In the genomic region with DNA sequence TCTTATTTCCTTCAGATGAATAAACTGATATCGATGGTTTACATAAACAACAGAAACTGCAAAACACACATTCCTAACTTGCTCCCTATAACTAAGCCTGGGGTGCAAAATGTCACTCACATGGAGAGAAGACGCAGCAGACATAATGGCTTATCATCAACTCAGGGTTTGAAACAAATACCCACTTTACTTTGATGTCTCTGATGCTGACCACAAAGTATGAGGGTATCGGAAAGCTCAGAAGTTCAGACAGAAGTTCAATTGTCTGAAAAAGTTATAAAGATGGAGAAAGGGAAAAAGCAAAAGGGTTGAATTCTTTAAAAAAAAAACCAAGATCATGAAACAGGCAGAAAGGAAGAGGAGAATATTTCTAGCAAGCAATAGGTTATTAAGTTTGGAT, we compare ENCODE assay signal across 28 cellular contexts.
"Had no signal": no experiment of that assay in that cellular context is flagged by ENCODE, and none has a peak within 500 bp of the region (broad histone marks: within the 10 kb centered on the region; RNA-seq: fewer than 3 reads in every experiment).

No MANE protein-coding gene starts in this region.

- DNase-seq: activated B cell treated with CpG ODN at 0.5 μM for 24 hours; activated CD4-positive, alpha-beta memory T cell treated with anti-CD3 and anti-CD28 coated beads for 36 hours; activated CD4-positive, alpha-beta T cell treated with anti-CD3 and anti-CD28 coated beads for 4 hours; activated CD4-positive, alpha-beta T cell treated with anti-CD3 and anti-CD28 coated beads, Interleukin-2, amount 10 ng/mL, durations not matched to agents 24 days and 14 days; activated CD4-positive, alpha-beta T cell treated with anti-CD3 and anti-CD28 coated beads, Interleukin-2, amount 50 U/mL, for 1 hour; activated CD4-positive, alpha-beta T cell treated with anti-CD3 and anti-CD28 coated beads, Interleukin-2, amount 50 U/mL, for 4 hours; activated CD4-positive, CD25-positive, alpha-beta regulatory T cell treated with anti-CD3 and anti-CD28 coated beads, Interleukin-2, amount 50 U/mL, for 72 hours; activated CD8-positive, alpha-beta memory T cell treated with anti-CD3 and anti-CD28 coated beads, Interleukin-2, amount 50 U/mL, for 4 hours; activated CD8-positive, alpha-beta T cell treated with anti-CD3 and anti-CD28 coated beads for 36 hours; activated effector memory CD4-positive, alpha-beta T cell treated with anti-CD3 and anti-CD28 coated beads, Interleukin-2, amount 50 U/mL, for 16 hours; activated gamma-delta T cell treated with Interleukin-2 at 50 U/mL for 16 hours; activated naive CD4-positive, alpha-beta T cell; activated naive CD4-positive, alpha-beta T cell treated with anti-CD3 and anti-CD28 coated beads for 36 hours; activated naive CD4-positive, alpha-beta T cell treated with anti-CD3 and anti-CD28 coated beads, Interleukin-2, amount 50 U/mL, for 16 hours; activated naive CD8-positive, alpha-beta T cell treated with anti-CD3 and anti-CD28 coated beads for 36 hours; activated T-cell treated with anti-CD3 and anti-CD28 coated beads for 4 hours; activated T-cell treated with anti-CD3 and anti-CD28 coated beads, Interleukin-2, amount 50 U/mL, for 1 hour; activated T-cell treated with anti-CD3 and anti-CD28 coated beads, Interleukin-2, amount 50 U/mL, for 4 hours; activated T-cell treated with anti-CD3 and anti-CD28 coated beads, Interleukin-2, amount 50 U/mL, for 72 hours; amniotic stem cell; aorta; body of pancreas; brain microvascular endothelial cell; central memory CD4-positive, alpha-beta T cell; T-helper 2 cell; T-helper 9 cell had no signal

- ATAC-seq: activated CD8-positive, alpha-beta T cell treated with anti-CD3 and anti-CD28 coated beads for 36 hours; activated naive CD4-positive, alpha-beta T cell treated with anti-CD3 and anti-CD28 coated beads, Interleukin-2, amount 50 U/mL, for 72 hours; activated T-cell treated with anti-CD3 and anti-CD28 coated beads, Interleukin-2, amount 50 U/mL, for 4 hours; activated T-cell treated with anti-CD3 and anti-CD28 coated beads, Interleukin-2, amount 50 U/mL, for 72 hours; activated T-helper 17 cell treated with anti-CD3 and anti-CD28 coated beads, Interleukin-2, amount 50 U/mL, for 72 hours; body of pancreas had no signal
